Comparison of ENCODE assay signal across 8 cellular contexts in the genomic region with DNA sequence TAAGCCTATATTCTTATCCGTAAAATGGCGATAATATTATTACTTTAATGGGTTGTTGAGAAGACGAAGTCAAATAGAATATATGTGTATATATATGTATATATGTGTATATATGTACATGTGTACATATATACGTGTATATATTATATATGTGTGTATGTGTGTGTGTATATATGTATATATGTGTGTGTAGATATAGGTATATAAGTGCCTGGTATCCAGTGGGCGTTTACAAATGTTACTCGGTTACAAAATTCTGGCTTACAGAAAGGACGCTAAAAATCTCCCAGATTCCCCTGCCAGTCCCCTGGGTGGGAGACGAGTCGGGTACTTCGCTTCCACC. TPM values are rescaled to one million over a fixed set of nuclear protein-coding genes. Genes with fewer than 3 reads are reported as not detected.
DNase-seq lines count a peak whose midpoint lies in the region; ATAC-seq and TF ChIP-seq lines count a peak whose summit lies in the region.

No MANE protein-coding gene starts in this region.

- peaks cover 14% of the 10 kb centered on the region for H3K4me1 ChIP-seq in CD4-positive, CD25-positive, alpha-beta regulatory T cell (ENCODE audit: control insufficient read depth, insufficient read depth, low read length, poor library complexity, severe bottlenecking)
- no peaks in the 10 kb centered on the region for H3K4me1 ChIP-seq in HEK293 (ENCODE audit: control insufficient read depth, insufficient read depth, low read length)
- peaks cover 0 to 9% (median 3%) of the 10 kb centered on the region in 4 donors for H3K4me1 ChIP-seq in liver (ENCODE audit: control insufficient read depth in 4 of 4, insufficient read depth in 4 of 4, low read length in 3 of 4)
- peaks cover 11% of the 10 kb centered on the region for H3K4me1 ChIP-seq in upper lobe of right lung

- H3K36me3 Mint-ChIP-seq in CD4-positive, CD25-positive, alpha-beta regulatory T cell, result peaks cover 5% of the 10 kb centered on the region
- peaks cover 3% of the 10 kb centered on the region for H3K36me3 Mint-ChIP-seq in activated naive CD8-positive, alpha-beta T cell

- CTCF ChIA-PET in HEK293 (lab: Yijun Ruan, JAX), result interaction anchor here (0.9 to 1.0 kb wide), 2 partner anchors 129 to 149 kb away, joined by 3 read pairs; no protein-coding TSS in a partner anchor

- peak overlapping the region; percentile 34 to 82 for H3K9ac ChIP-seq in liver (ENCODE audit: low read depth in 1 of 2, low read length in 2 of 2)

- H3K27ac Mint-ChIP-seq in CD4-positive, CD25-positive, alpha-beta regulatory T cell, result peak overlapping the region in 1 of 3 donors; percentile 89
- H3K27ac Mint-ChIP-seq in activated naive CD8-positive, alpha-beta T cell, result peak overlapping the region; percentile 16

- intact Hi-C loops in upper lobe of right lung (cut with DNase I), result no loop called here

- peaks cover 13% of the 10 kb centered on the region for H3K27me3 Mint-ChIP-seq in CD4-positive, CD25-positive, alpha-beta regulatory T cell
- H3K27me3 Mint-ChIP-seq in activated naive CD8-positive, alpha-beta T cell, result peaks cover 3% of the 10 kb centered on the region

- peaks cover 9% of the 10 kb centered on the region for H3K27me3 ChIP-seq in CD4-positive, CD25-positive, alpha-beta regulatory T cell (ENCODE audit: control insufficient read depth, insufficient read depth, low read length)
- H3K27me3 ChIP-seq in liver (ENCODE audit: control insufficient read depth in 4 of 4, insufficient read depth in 4 of 4, low read length in 3 of 4) (no peaks in the 10 kb centered on the region), upper lobe of right lung (no peaks in the 10 kb centered on the region)

- peak; percentile 25 for ATAC-seq in CD4-positive, CD25-positive, alpha-beta regulatory T cell (ENCODE audit: low read depth in 2 of 2)
- ATAC-seq in upper lobe of right lung, result no peak

- H3K9me3 Mint-ChIP-seq in CD4-positive, CD25-positive, alpha-beta regulatory T cell, result peaks cover 0 to 4% (median 0%) of the 10 kb centered on the region in 7 donors
- H3K9me3 Mint-ChIP-seq in activated naive CD8-positive, alpha-beta T cell (ENCODE audit: low read depth), result no peaks in the 10 kb centered on the region

- peak overlapping the region; percentile 91 to 98 (median 96) for H3K4me3 Mint-ChIP-seq in CD4-positive, CD25-positive, alpha-beta regulatory T cell
- H3K4me3 Mint-ChIP-seq in activated naive CD8-positive, alpha-beta T cell, result peak overlapping the region; percentile 97

- DNase-seq in CD4-positive, CD25-positive, alpha-beta regulatory T cell, result no peak
- DNase-seq in upper lobe of right lung (no peak), NCI-H1436 treated with DMSO at 0.1 percent for 48 hours (lab: John Stamatoyannopoulos, UW) (no peak), DMS 273 (lab: John Stamatoyannopoulos, UW; ENCODE audit: unreplicated experiment) (no peak), NCI-H446 (lab: John Stamatoyannopoulos, UW) (no peak)

- H3K4me1 Mint-ChIP-seq in CD4-positive, CD25-positive, alpha-beta regulatory T cell, result peaks cover 7 to 40% (median 18%) of the 10 kb centered on the region in 4 donors
- H3K4me1 Mint-ChIP-seq in activated naive CD8-positive, alpha-beta T cell (ENCODE audit: low read depth), result peaks cover 33% of the 10 kb centered on the region

- POLR2A ChIA-PET in HEK293 (lab: Yijun Ruan, JAX), result interaction anchor here (0.7 to 1.4 kb wide), 5 partner anchors 27 to 186 kb away, joined by 3 to 4 read pairs (median 3); no protein-coding TSS in a partner anchor

- WGBS in liver, result 25% methylated on average over 10 of the region's 10 CpGs

- TF ChIP-seq CTCF in HEK293 (tag by site-specific recombination; IDR thresholded peaks at IDR 0.05) (no peak), liver (IDR thresholded peaks at IDR 0.05; ENCODE audit: low read depth, low read length, missing input control) (no peak), upper lobe of right lung (IDR thresholded peaks at IDR 0.05) (no peak)

- H3K27ac ChIP-seq in CD4-positive, CD25-positive, alpha-beta regulatory T cell (ENCODE audit: insufficient read depth, low read length, poor library complexity, severe bottlenecking), result peak overlapping the region; percentile 68
- peak overlapping the region; percentile 94 for H3K27ac ChIP-seq in HEK293 (ENCODE audit: extremely low read depth, low read depth, low read length)
- peak overlapping the region in 1 of 2 donors; percentile 78 for H3K27ac ChIP-seq in liver (ENCODE audit: low read depth in 1 of 2, low read length in 2 of 2)
- H3K27ac ChIP-seq in upper lobe of right lung, result peak overlapping the region; percentile 87

- no peak for TF ChIP-seq RAD21 in liver (IDR thresholded peaks at IDR 0.05)

- H3K36me3 ChIP-seq in CD4-positive, CD25-positive, alpha-beta regulatory T cell (ENCODE audit: control insufficient read depth, insufficient read depth, low read length), result no peaks in the 10 kb centered on the region
- H3K36me3 ChIP-seq in HEK293 (ENCODE audit: control insufficient read depth in 2 of 2, insufficient read depth in 1 of 2, low read length in 2 of 2), result no peaks in the 10 kb centered on the region
- no peaks in the 10 kb centered on the region for H3K36me3 ChIP-seq in liver (ENCODE audit: control insufficient read depth in 4 of 4, insufficient read depth in 3 of 4, low read depth in 1 of 4, low read length in 3 of 4)
- H3K36me3 ChIP-seq in upper lobe of right lung, result no peaks in the 10 kb centered on the region

- H3K4me3 ChIP-seq in CD4-positive, CD25-positive, alpha-beta regulatory T cell (ENCODE audit: low read depth, low read length), result peak overlapping the region; percentile 87
- peak overlapping the region; percentile 97 for H3K4me3 ChIP-seq in HEK293 (ENCODE audit: low read depth, low read length)
- peak overlapping the region; percentile 84 to 99 (median 91) for H3K4me3 ChIP-seq in liver (ENCODE audit: low read depth in 1 of 3, low read length in 3 of 3)
- H3K4me3 ChIP-seq in upper lobe of right lung, result peak overlapping the region; percentile 71

- H3K9me3 ChIP-seq in CD4-positive, CD25-positive, alpha-beta regulatory T cell (ENCODE audit: control insufficient read depth in 2 of 2, low read length in 2 of 2), result no peaks in the 10 kb centered on the region
- no peaks in the 10 kb centered on the region for H3K9me3 ChIP-seq in HEK293 (ENCODE audit: control insufficient read depth, insufficient read depth, low read depth, low read length)
- H3K9me3 ChIP-seq in liver (ENCODE audit: control insufficient read depth in 4 of 4, low read length in 3 of 4), result no peaks in the 10 kb centered on the region
- no peaks in the 10 kb centered on the region for H3K9me3 ChIP-seq in upper lobe of right lung

TF ChIP-seq in HEK293, 187 proteins besides CTCF, POLR2A, EP300 and RAD21 (continues in another document):
- TF ChIP-seq, protein P1, sequence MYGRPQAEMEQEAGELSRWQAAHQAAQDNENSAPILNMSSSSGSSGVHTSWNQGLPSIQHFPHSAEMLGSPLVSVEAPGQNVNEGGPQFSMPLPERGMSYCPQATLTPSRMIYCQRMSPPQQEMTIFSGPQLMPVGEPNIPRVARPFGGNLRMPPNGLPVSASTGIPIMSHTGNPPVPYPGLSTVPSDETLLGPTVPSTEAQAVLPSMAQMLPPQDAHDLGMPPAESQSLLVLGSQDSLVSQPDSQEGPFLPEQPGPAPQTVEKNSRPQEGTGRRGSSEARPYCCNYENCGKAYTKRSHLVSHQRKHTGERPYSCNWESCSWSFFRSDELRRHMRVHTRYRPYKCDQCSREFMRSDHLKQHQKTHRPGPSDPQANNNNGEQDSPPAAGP (tag by site-specific recombination; IDR thresholded peaks at IDR 0.05), result 0 out of 2 replicates have a peak, but pooled peaks have one; percentile 7
- TF ChIP-seq ZNF335 (tag by site-specific recombination; conservative IDR thresholded peaks at IDR 0.05), result peak; percentile 62; the same call in 1 of the 2 replicates

TF ChIP-seq in liver, 16 proteins besides CTCF, POLR2A, EP300 and RAD21:
- TF ChIP-seq, protein P2, sequence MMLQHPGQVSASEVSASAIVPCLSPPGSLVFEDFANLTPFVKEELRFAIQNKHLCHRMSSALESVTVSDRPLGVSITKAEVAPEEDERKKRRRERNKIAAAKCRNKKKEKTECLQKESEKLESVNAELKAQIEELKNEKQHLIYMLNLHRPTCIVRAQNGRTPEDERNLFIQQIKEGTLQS (IDR thresholded peaks at IDR 0.05), result no peak

RNA-seq across cellular contexts. Expression of a gene that starts 0.3 kb away (rescaled TPM):
- total RNA-seq in CD4-positive, CD25-positive, alpha-beta regulatory T cell, result 7.1 TPM
- 10 to 100 TPM; 19.4 to 23.2 (median 22.4) TPM for polyA plus RNA-seq in CD4-positive, CD25-positive, alpha-beta regulatory T cell
- total RNA-seq in liver (10 to 100 TPM; 11.8 to 12.1 TPM), upper lobe of right lung (17.6 TPM)
- polyA plus RNA-seq in liver, result 10 to 100 TPM; 13.3 to 23.5 TPM
